Comparison of ENCODE assay signal across 18 cellular contexts in genomic region chr7:97015787-97016391, GRCh38. TPM values are rescaled to one million over a fixed set of nuclear protein-coding genes. Genes with fewer than 3 reads are reported as not detected.
DNase-seq lines count a peak whose midpoint lies in the region; ATAC-seq and TF ChIP-seq lines count a peak whose summit lies in the region.
"Had no signal": no experiment of that assay in that cellular context is flagged by ENCODE, and none has a peak within 500 bp of the region (broad histone marks: within the 10 kb centered on the region; RNA-seq: fewer than 3 reads in every experiment).

No MANE protein-coding gene starts in this region.

- no peak for TF ChIP-seq EP300 in esophagus muscularis mucosa (IDR thresholded peaks at IDR 0.05)

- H3K9ac ChIP-seq in NT2/D1 (ENCODE audit: insufficient read length, low read depth) (peak overlapping the region; percentile 32), smooth muscle cell (ENCODE audit: low read depth) (no peak overlapping the region)

- no peak overlapping the region for H2AFZ ChIP-seq in smooth muscle cell (ENCODE audit: low read depth)

- H3K4me2 ChIP-seq in smooth muscle cell = peak overlapping the region; percentile 82

- WGBS in esophagus muscularis mucosa = 10% methylated on average over 12 of the region's 12 CpGs
- WGBS in smooth muscle cell (ENCODE audit: low lambda C conversion rate) = 14% methylated on average over 12 of the region's 12 CpGs

- no peaks in the 10 kb centered on the region for H3K36me3 ChIP-seq in NT2/D1 (ENCODE audit: insufficient read depth, insufficient read length, low read length)
- H3K36me3 ChIP-seq in esophagus muscularis mucosa = no peaks in the 10 kb centered on the region
- no peaks in the 10 kb centered on the region for H3K36me3 ChIP-seq in smooth muscle cell (ENCODE audit: low read depth)
- H3K36me3 ChIP-seq: tibial artery had no signal

- intact Hi-C loops in esophagus muscularis mucosa (cut with DNase I) = no loop called here

- TF ChIP-seq POLR2A in esophagus muscularis mucosa (IDR thresholded peaks at IDR 0.05; ENCODE audit: low read depth) = no peak

- H3K9me3 ChIP-seq in NT2/D1 (ENCODE audit: insufficient read depth, low read length) (no peaks in the 10 kb centered on the region), esophagus muscularis mucosa (no peaks in the 10 kb centered on the region), smooth muscle cell (replicated peaks; ENCODE audit: low read depth) (no peaks in the 10 kb centered on the region)
- H3K9me3 ChIP-seq: tibial artery had no signal

- H3K4me1 ChIP-seq in NT2/D1 (ENCODE audit: insufficient read depth, insufficient read length) (peaks cover 4% of the 10 kb centered on the region), esophagus muscularis mucosa (peaks cover 15 to 35% (median 31%) of the 10 kb centered on the region in 4 donors), smooth muscle cell (ENCODE audit: low read depth) (peaks cover 25% of the 10 kb centered on the region)

- H3K27me3 ChIP-seq in NT2/D1 (ENCODE audit: insufficient read depth, insufficient read length) = peaks cover 99% of the 10 kb centered on the region
- peaks cover under 1 to 100% (median 76%) of the 10 kb centered on the region in 4 donors for H3K27me3 ChIP-seq in esophagus muscularis mucosa
- peaks cover 100% of the 10 kb centered on the region for H3K27me3 ChIP-seq in smooth muscle cell (ENCODE audit: low read depth)

- no peak overlapping the region for H3K27ac ChIP-seq in esophagus muscularis mucosa (replicated peaks in 1 of 4)
- H3K27ac ChIP-seq in smooth muscle cell (ENCODE audit: low read depth) = no peak overlapping the region
- H3K27ac ChIP-seq: tibial artery had no signal

- H3F3A ChIP-seq in smooth muscle cell (ENCODE audit: low read depth) = no peaks in the 10 kb centered on the region

- DNase-seq in NCI-H1436 treated with DMSO at 0.1 percent for 48 hours (lab: John Stamatoyannopoulos, UW) (peak; percentile 54), NCI-H1436 (lab: John Stamatoyannopoulos, UW) (no peak), NT2/D1 (ENCODE audit: low read depth, low spot score) (no peak), esophagus muscularis mucosa (ENCODE audit: extremely low spot score) (peak; percentile 66), smooth muscle cell (lab: John Stamatoyannopoulos, UW; ENCODE audit: unreplicated experiment) (no peak), HK-2 (ENCODE audit: unreplicated experiment) (no peak)
- DNase-seq in stimulated activated CD4-positive, alpha-beta T cell treated with anti-CD3 and anti-CD28 coated beads, Interleukin-12 subunit alpha, Interleukin-12 subunit beta, amount 100 ng/mL, for 4 hours = no peak
- DNase-seq: ACHN; activated CD4-positive, CD25-positive, alpha-beta regulatory T cell treated with anti-CD3 and anti-CD28 coated beads, Interleukin-2, amount 50 U/mL, for 72 hours; activated CD8-positive, alpha-beta memory T cell treated with anti-CD3 and anti-CD28 coated beads, Interleukin-2, amount 50 U/mL, for 48 hours; activated naive CD4-positive, alpha-beta T cell treated with anti-CD3 and anti-CD28 coated beads for 36 hours; GF-D8; KBM-7; T-helper 17 cell; tibial artery had no signal

- no peaks in the 10 kb centered on the region for H4K20me1 ChIP-seq in smooth muscle cell (ENCODE audit: low read depth)

- TF ChIP-seq CTCF in esophagus muscularis mucosa (IDR thresholded peaks at IDR 0.05) (no peak), smooth muscle cell (IDR thresholded peaks at IDR 0.05; ENCODE audit: borderline replicate concordance, insufficient read depth, poor library complexity, severe bottlenecking) (no peak)

- H3K79me2 ChIP-seq in smooth muscle cell (ENCODE audit: low read depth) = no peaks in the 10 kb centered on the region

- H3K4me3 ChIP-seq in NT2/D1 (ENCODE audit: insufficient read length, low read depth) = peak overlapping the region; percentile 39
- H3K4me3 ChIP-seq in esophagus muscularis mucosa = peak overlapping the region in 3 of 4 donors; percentile 11 to 35 (median 21)
- H3K4me3 ChIP-seq in smooth muscle cell = peak overlapping the region; percentile 64

- ATAC-seq in HG03342 (IDR thresholded peaks at IDR 0.05; ENCODE audit: unreplicated experiment) = no peak
- ATAC-seq: HCT116, T-helper 17 cell had no signal

RNA-seq across cellular contexts. Expression of gene DLX5, which starts 8.7 kb away (rescaled TPM):
- total RNA-seq in esophagus muscularis mucosa (under 1 TPM in 2 of 4 donors, not detected in 2; 0.17 to 0.26 TPM), smooth muscle cell (1.2 and 3.5 TPM in 2 replicates)
- polyA plus RNA-seq in smooth muscle cell = 4.3 and 15.0 TPM in 2 replicates
- total RNA-seq: activated naive CD4-positive, alpha-beta T cell treated with anti-CD3 and anti-CD28 coated beads for 36 hours; T-helper 17 cell had no signal

RNA-seq across cellular contexts. Expression of gene DLX6, which starts 10.5 kb away (rescaled TPM):
- total RNA-seq in esophagus muscularis mucosa (not detected), smooth muscle cell (0.13 and 2.6 TPM in 2 replicates)
- polyA plus RNA-seq in smooth muscle cell = 0.43 and 1.9 TPM in 2 replicates
- total RNA-seq: activated naive CD4-positive, alpha-beta T cell treated with anti-CD3 and anti-CD28 coated beads for 36 hours; omental fat pad; T-helper 17 cell had no signal

Comparison
In these comparisons a context has a peak if more than half of its experiments do, and no peak if none do; other contexts are left out.
1. DNase-seq: peak in NCI-H1436 treated with DMSO at 0.1 percent for 48 hours (single experiment) and esophagus muscularis mucosa (single experiment); none in NCI-H1436 (single experiment), NT2/D1 (single experiment), smooth muscle cell (single experiment), stimulated activated CD4-positive, alpha-beta T cell treated with anti-CD3 and anti-CD28 coated beads, Interleukin-12 subunit alpha, Interleukin-12 subunit beta, amount 100 ng/mL, for 4 hours (single experiment) and HK-2 (single experiment).
2. Peak in every context shown above with its lines, with median percentiles within 50 percentile points of each other: H3K4me3 ChIP-seq.